19 cellular contexts compared by ENCODE assay signal in the genomic region with DNA sequence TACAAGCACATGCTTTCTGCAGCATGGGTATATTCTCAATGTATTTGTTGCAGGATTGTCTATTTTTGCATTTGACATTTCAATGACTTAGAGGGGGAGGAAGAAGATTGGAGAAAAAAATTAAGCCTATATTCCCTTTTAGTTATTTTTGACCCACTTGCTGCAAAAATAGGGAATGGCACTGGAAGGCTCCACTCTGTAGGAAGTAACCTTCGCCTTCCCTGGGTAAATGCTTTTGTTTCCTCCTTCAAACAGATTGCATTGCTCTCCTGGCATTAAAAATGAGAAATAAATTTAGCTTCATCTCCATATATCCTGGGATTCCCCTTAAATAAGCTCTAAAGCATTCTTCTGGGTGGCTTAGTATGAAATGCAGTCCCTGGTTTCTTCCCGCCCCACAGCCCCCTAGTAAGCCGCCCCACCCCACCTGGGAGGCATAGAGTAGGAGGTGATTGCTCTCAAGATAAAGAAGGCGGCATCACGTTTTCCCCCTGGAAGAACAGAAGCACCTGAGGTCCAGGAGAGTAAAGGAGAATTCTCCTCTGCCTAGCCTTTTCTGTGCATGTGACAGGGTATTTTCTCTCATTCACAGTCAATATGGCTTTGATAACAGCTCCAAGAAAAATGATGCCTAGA.
"Had no signal": no experiment of that assay in that cellular context is flagged by ENCODE, and none has a peak within 500 bp of the region (broad histone marks: within the 10 kb centered on the region; RNA-seq: fewer than 3 reads in every experiment).

No MANE protein-coding gene starts in this region.

- H3K27me3 ChIP-seq: right atrium auricular region, sigmoid colon, thyroid gland, vagina had no signal

- H3K9me3 Mint-ChIP-seq: central memory CD8-positive, alpha-beta T cell; dendritic cell treated with granulocyte-macrophage colony-stimulating factor and Interleukin-4, amounts not matched to agents 40 ng/mL and 50 ng/mL, for 4 days; endodermal cell; naive thymus-derived CD4-positive, alpha-beta T cell; neural crest cell; stimulated activated naive B cell treated with anti-CD40 and anti-IgM and Interleukin-4, amounts not matched to agents 10 μg/mL and 1 μg/mL and 100 μg/mL, for 72 hours; stimulated activated naive CD8-positive, alpha-beta T cell treated with anti-CD3 and anti-CD28 coated beads, Interleukin-15, amount 100 ng/mL, for 72 hours had no signal

- H3K27ac ChIP-seq: right atrium auricular region, sigmoid colon, skin epidermis, thyroid gland, vagina had no signal

- H3K27ac Mint-ChIP-seq: dendritic cell treated with granulocyte-macrophage colony-stimulating factor and Interleukin-4, amounts not matched to agents 40 ng/mL and 50 ng/mL, for 4 days; naive thymus-derived CD4-positive, alpha-beta T cell; stimulated activated naive B cell treated with anti-CD40 and anti-IgM and Interleukin-4, amounts not matched to agents 10 μg/mL and 1 μg/mL and 100 μg/mL, for 72 hours; type B pancreatic cell had no signal

- FAIRE-seq: frontal cortex, kidney had no signal

- H3K4me3 ChIP-seq: right atrium auricular region, sigmoid colon, skin epidermis, thyroid gland, vagina had no signal

- H3K4me1 Mint-ChIP-seq: central memory CD8-positive, alpha-beta T cell had no signal

- H3K36me3 ChIP-seq: right atrium auricular region, sigmoid colon, thyroid gland, vagina had no signal

- H3K36me3 Mint-ChIP-seq: stimulated activated naive B cell treated with anti-CD40 and anti-IgM and Interleukin-4, amounts not matched to agents 10 μg/mL and 1 μg/mL and 100 μg/mL, for 72 hours had no signal

- H3K4me1 ChIP-seq: vagina had no signal

- H3K27me3 Mint-ChIP-seq: naive thymus-derived CD4-positive, alpha-beta T cell; stimulated activated naive CD8-positive, alpha-beta T cell treated with anti-CD3 and anti-CD28 coated beads, Interleukin-15, amount 100 ng/mL, for 72 hours; type B pancreatic cell had no signal

- H3K4me3 Mint-ChIP-seq: central memory CD8-positive, alpha-beta T cell; dendritic cell treated with granulocyte-macrophage colony-stimulating factor and Interleukin-4, amounts not matched to agents 40 ng/mL and 50 ng/mL, for 4 days; endodermal cell; naive thymus-derived CD4-positive, alpha-beta T cell; neural crest cell; stimulated activated naive B cell treated with anti-CD40 and anti-IgM and Interleukin-4, amounts not matched to agents 10 μg/mL and 1 μg/mL and 100 μg/mL, for 72 hours; stimulated activated naive CD8-positive, alpha-beta T cell treated with anti-CD3 and anti-CD28 coated beads, Interleukin-15, amount 100 ng/mL, for 72 hours; type B pancreatic cell had no signal

- ATAC-seq: esophagus mucosa; naive thymus-derived CD4-positive, alpha-beta T cell; stimulated activated naive B cell treated with anti-CD40 and anti-IgM and Interleukin-4, amounts not matched to agents 10 μg/mL and 1 μg/mL and 100 μg/mL, for 72 hours; stimulated activated naive CD8-positive, alpha-beta T cell treated with anti-CD3 and anti-CD28 coated beads, Interleukin-15, amount 100 ng/mL, for 72 hours had no signal

- H3K9me3 ChIP-seq: right atrium auricular region, sigmoid colon, thyroid gland, vagina had no signal

- DNase-seq: endodermal cell; kidney; mesendoderm; naive thymus-derived CD4-positive, alpha-beta T cell; sigmoid colon; stimulated activated CD4-positive, alpha-beta T cell treated with anti-CD3 and anti-CD28 coated beads, Interleukin-2, amount 100 ng/mL, for 24 hours; stimulated activated CD4-positive, alpha-beta T cell treated with anti-CD3 and anti-CD28 coated beads, Interleukin-4, amount 100 ng/mL, for 4 hours; stimulated activated naive B cell treated with anti-CD40 and anti-IgM and Interleukin-4, amounts not matched to agents 10 μg/mL and 1 μg/mL and 100 μg/mL, for 72 hours; stimulated activated naive CD8-positive, alpha-beta T cell treated with anti-CD3 and anti-CD28 coated beads, Interleukin-15, amount 100 ng/mL, for 72 hours; thyroid gland had no signal
